Comparison of ENCODE assay signal across 8 cellular contexts in genomic region chr6:70667256-70667710, GRCh38. TPM values are rescaled to one million over a fixed set of nuclear protein-coding genes. Genes with fewer than 3 reads are reported as not detected.
DNase-seq lines count a peak whose midpoint lies in the region; ATAC-seq and TF ChIP-seq lines count a peak whose summit lies in the region.

No MANE protein-coding gene starts in this region.

- H3K27ac Mint-ChIP-seq in IgD-negative memory B cell = peak overlapping the region; percentile 76 to 95 (median 83)
- H3K27ac Mint-ChIP-seq in nephron progenitor cell = peak overlapping the region; percentile 81

- no peaks in the 10 kb centered on the region for H3K36me3 ChIP-seq in ES-I3 (ENCODE audit: insufficient read depth, low read length)

- TF ChIP-seq CTCF in choroid plexus epithelial cell (conservative IDR thresholded peaks at IDR 0.05; ENCODE audit: low read depth, low read length) (no peak), nephron progenitor cell (IDR thresholded peaks at IDR 0.05) (no peak)

- no peaks in the 10 kb centered on the region for H3K9me3 ChIP-seq in ES-I3 (ENCODE audit: control insufficient read depth, insufficient read depth, low read length)

- H3K9me3 Mint-ChIP-seq in IgD-negative memory B cell = peaks cover 0 to 5% (median 0%) of the 10 kb centered on the region in 3 donors
- H3K9me3 Mint-ChIP-seq in nephron progenitor cell = peaks cover 4% of the 10 kb centered on the region

- H3K27me3 Mint-ChIP-seq in IgD-negative memory B cell (no peaks in the 10 kb centered on the region), nephron progenitor cell (ENCODE audit: low read depth, poor library complexity) (peaks cover 17% of the 10 kb centered on the region)

- H3K4me3 Mint-ChIP-seq in IgD-negative memory B cell (peak overlapping the region; percentile 87 to 96 (median 88)), nephron progenitor cell (peak overlapping the region; percentile 91)

- peak overlapping the region; percentile 93 for H3K4me3 ChIP-seq in choroid plexus epithelial cell (ENCODE audit: low read depth, low read length)

- ATAC-seq in GM19467 (IDR thresholded peaks at IDR 0.05; ENCODE audit: unreplicated experiment) (no peak), HG03469 (IDR thresholded peaks at IDR 0.05; ENCODE audit: unreplicated experiment) (no peak)

- H3K36me3 Mint-ChIP-seq in IgD-negative memory B cell (no peaks in the 10 kb centered on the region), nephron progenitor cell (ENCODE audit: low read depth) (no peaks in the 10 kb centered on the region)

- DNase-seq in choroid plexus epithelial cell (ENCODE audit: low read depth) = no peak
- DNase-seq in nephron progenitor cell = no peak
- DNase-seq in cortex of kidney (lab: John Stamatoyannopoulos, UW) = no peak
- DNase-seq in GOT3 (lab: John Stamatoyannopoulos, UW) = no peak

- peak overlapping the region; percentile 75 for H3K9ac ChIP-seq in ES-I3 (ENCODE audit: low read depth, low read length)

- H3K4me1 Mint-ChIP-seq in IgD-negative memory B cell (peaks cover 16 to 30% (median 28%) of the 10 kb centered on the region in 3 donors), nephron progenitor cell (peaks cover 28% of the 10 kb centered on the region)

- H3K4me1 ChIP-seq in ES-I3 (ENCODE audit: insufficient read depth, low read length) = no peaks in the 10 kb centered on the region

RNA-seq across cellular contexts. Expression of gene SMAP1, which starts 0.4 kb away (rescaled TPM):
- polyA plus RNA-seq in IgD-negative memory B cell = 18.2 TPM
